ENCODE assay signal across 18 cellular contexts in the genomic region with DNA sequence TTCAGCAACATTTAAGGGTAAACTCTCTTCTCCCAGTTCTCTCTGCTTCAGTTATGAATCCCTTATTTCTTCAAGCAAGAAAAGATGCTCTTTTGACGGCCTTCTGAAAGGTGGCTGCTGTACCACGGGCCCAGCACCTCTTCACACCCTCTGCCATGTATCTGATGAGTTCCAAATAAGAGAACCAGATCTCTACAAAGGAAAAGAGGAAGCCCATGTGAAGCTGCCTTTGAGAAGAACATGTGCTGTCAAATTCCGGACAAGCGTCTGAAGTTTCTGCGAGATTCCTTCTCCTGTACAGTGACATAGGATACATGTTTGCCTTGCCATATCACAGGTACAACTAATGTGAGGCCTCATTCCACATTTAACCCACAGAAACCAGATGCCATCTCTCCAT. TPM values are rescaled to one million over a fixed set of nuclear protein-coding genes. Genes with fewer than 3 reads are reported as not detected.
DNase-seq lines count a peak whose midpoint lies in the region; ATAC-seq lines count a peak whose summit lies in the region.
"Had no signal": no experiment of that assay in that cellular context is flagged by ENCODE, and none has a peak within 500 bp of the region (broad histone marks: within the 10 kb centered on the region; RNA-seq: fewer than 3 reads in every experiment).

No MANE protein-coding gene starts in this region.

- H3K27me3 Mint-ChIP-seq in activated CD4-positive, alpha-beta memory T cell treated with anti-CD3 and anti-CD28 coated beads for 36 hours: no peaks in the 10 kb centered on the region
- no peaks in the 10 kb centered on the region for H3K27me3 Mint-ChIP-seq in memory B cell

- CTCF ChIA-PET in activated CD4-positive, alpha-beta memory T cell treated with anti-CD3 and anti-CD28 coated beads for 36 hours (lab: Charles Lee): interaction anchor here (1.4 to 1.6 kb wide), 2 partner anchors 18 to 59 kb away, joined by 3 read pairs; partner anchors contain the start of gene SH3BP5

- ATAC-seq in left ventricle myocardium superior (no peak), memory B cell (ENCODE audit: low read depth) (no peak), HG02981 (IDR thresholded peaks at IDR 0.05; ENCODE audit: unreplicated experiment) (no peak), HG03159 (IDR thresholded peaks at IDR 0.05; ENCODE audit: unreplicated experiment) (no peak), HG02759 (IDR thresholded peaks at IDR 0.05; ENCODE audit: unreplicated experiment) (no peak)
- ATAC-seq: Right ventricle myocardium inferior had no signal

- peak overlapping the region; percentile 28 for H3K27ac Mint-ChIP-seq in activated CD4-positive, alpha-beta memory T cell treated with anti-CD3 and anti-CD28 coated beads for 36 hours
- H3K27ac Mint-ChIP-seq in memory B cell: peak overlapping the region; percentile 66
- H3K27ac Mint-ChIP-seq: activated naive CD8-positive, alpha-beta T cell treated with anti-CD3 and anti-CD28 coated beads, Interleukin-2, amount 10 ng/mL, durations not matched to agents 7 days and 5 days; HFFc6 had no signal

- no peaks in the 10 kb centered on the region for H3K9me3 Mint-ChIP-seq in activated CD4-positive, alpha-beta memory T cell treated with anti-CD3 and anti-CD28 coated beads for 36 hours
- H3K9me3 Mint-ChIP-seq in memory B cell: peaks cover 2% of the 10 kb centered on the region
- H3K9me3 Mint-ChIP-seq: activated naive CD8-positive, alpha-beta T cell treated with anti-CD3 and anti-CD28 coated beads, Interleukin-2, amount 10 ng/mL, durations not matched to agents 7 days and 5 days; HFFc6 had no signal

- peaks cover 82% of the 10 kb centered on the region for H3K4me1 Mint-ChIP-seq in activated CD4-positive, alpha-beta memory T cell treated with anti-CD3 and anti-CD28 coated beads for 36 hours (ENCODE audit: low read depth)
- peaks cover 69% of the 10 kb centered on the region for H3K4me1 Mint-ChIP-seq in memory B cell

- peaks cover 15% of the 10 kb centered on the region for H3K36me3 Mint-ChIP-seq in activated CD4-positive, alpha-beta memory T cell treated with anti-CD3 and anti-CD28 coated beads for 36 hours
- H3K36me3 Mint-ChIP-seq in memory B cell: peaks cover 20% of the 10 kb centered on the region

- POLR2A ChIA-PET in activated CD4-positive, alpha-beta memory T cell treated with anti-CD3 and anti-CD28 coated beads for 36 hours (lab: Charles Lee): no interaction called here

- H3K4me3 Mint-ChIP-seq in activated CD4-positive, alpha-beta memory T cell treated with anti-CD3 and anti-CD28 coated beads for 36 hours: no peak overlapping the region
- peak overlapping the region; percentile 43 for H3K4me3 Mint-ChIP-seq in memory B cell
- H3K4me3 Mint-ChIP-seq: activated naive CD8-positive, alpha-beta T cell treated with anti-CD3 and anti-CD28 coated beads, Interleukin-2, amount 10 ng/mL, durations not matched to agents 7 days and 5 days; HFFc6 had no signal

- DNase-seq in cardiac septum (ENCODE audit: low spot score) (peak; percentile 24), left ventricle myocardium superior (no peak), memory B cell (ENCODE audit: low spot score in 2 of 2) (no peak)
- no peak for DNase-seq in activated CD4-positive, alpha-beta memory T cell treated with anti-CD3 and anti-CD28 coated beads for 36 hours
- no peak for DNase-seq in stimulated activated CD4-positive, alpha-beta T cell treated with anti-CD3 and anti-CD28 coated beads, Interleukin-2, amount 100 ng/mL, for 48 hours
- DNase-seq: activated CD4-positive, CD25-positive, alpha-beta regulatory T cell; activated naive CD8-positive, alpha-beta T cell treated with anti-CD3 and anti-CD28 coated beads, Interleukin-2, amount 10 ng/mL, durations not matched to agents 7 days and 5 days; cortex of kidney; GDM1; HFFc6; mesenchymal stem cell; NCI-H187; NCI-H524; posterior cingulate gyrus had no signal

- intact Hi-C loops in cardiac septum (cut with DNase I): no loop called here
- intact Hi-C loops in left ventricle myocardium superior (cut with micrococcal nuclease): no loop called here
- intact Hi-C loops in activated CD4-positive, alpha-beta memory T cell treated with anti-CD3 and anti-CD28 coated beads for 36 hours (cut with micrococcal nuclease): no loop called here

RNA-seq across cellular contexts. Expression of gene SH3BP5, which starts 59.2 kb away (rescaled TPM):
- total RNA-seq in cardiac septum (11.4 TPM), left ventricle myocardium superior (9.7 TPM)
- 10 to 100 TPM; 33.6 to 37.5 TPM for total RNA-seq in activated CD4-positive, alpha-beta memory T cell treated with anti-CD3 and anti-CD28 coated beads for 36 hours
